Comparison of ENCODE assay signal across 8 cellular contexts in genomic region chr16:84836234-84836647, GRCh38. TPM values are rescaled to one million over a fixed set of nuclear protein-coding genes. Genes with fewer than 3 reads are reported as not detected.
DNase-seq lines count a peak whose midpoint lies in the region; ATAC-seq and TF ChIP-seq lines count a peak whose summit lies in the region.

No MANE protein-coding gene starts in this region.

- peak overlapping the region; percentile 50 to 54 for H3K27ac ChIP-seq in liver (ENCODE audit: low read depth in 1 of 2, low read length in 2 of 2)
- H3K27ac ChIP-seq in tibial artery, result peak overlapping the region; percentile 81 to 85

- WGBS in liver, result 45% methylated on average over 16 of the region's 16 CpGs

- H3K36me3 ChIP-seq in liver (ENCODE audit: control insufficient read depth in 4 of 4, insufficient read depth in 3 of 4, low read depth in 1 of 4, low read length in 3 of 4), result no peaks in the 10 kb centered on the region
- H3K36me3 ChIP-seq in tibial artery, result peaks cover 0 to 21% (median 8%) of the 10 kb centered on the region in 3 donors

- no peak for ATAC-seq in GM19328 (IDR thresholded peaks at IDR 0.05; ENCODE audit: unreplicated experiment)

- peak; percentile 61 for DNase-seq in HT1080 (ENCODE audit: low read depth)
- DNase-seq in dermis blood vessel endothelial cell, result peak; percentile 7
- DNase-seq in tibial artery, result peak; percentile 82 to 97
- no peak for DNase-seq in cortex of kidney (lab: John Stamatoyannopoulos, UW)
- DNase-seq in KBM-7, result no peak
- DNase-seq in NCI-H2171 treated with DMSO at 0.1 percent for 48 hours (lab: John Stamatoyannopoulos, UW), result no peak

- in situ Hi-C loops in KBM-7 (cut with MboI; ENCODE audit: low pct_unique_long_range_greater_than_20kb, low sequenced_read_pairs), result no loop called here

- intact Hi-C loops in tibial artery (cut with DNase I; ENCODE audit: low total_unique reads), result no loop called here

- TF ChIP-seq RAD21 in liver (IDR thresholded peaks at IDR 0.05), result no peak

- H3K4me1 ChIP-seq in liver (ENCODE audit: control insufficient read depth in 4 of 4, insufficient read depth in 4 of 4, low read length in 3 of 4) (peaks cover 0 to 11% (median 5%) of the 10 kb centered on the region in 4 donors), tibial artery (peaks cover 0 to 79% (median 43%) of the 10 kb centered on the region in 4 donors)

- TF ChIP-seq CTCF in liver (IDR thresholded peaks at IDR 0.05; ENCODE audit: low read depth, low read length, missing input control), result no peak
- TF ChIP-seq CTCF in tibial artery (IDR thresholded peaks at IDR 0.05), result no peak

- H3K4me3 ChIP-seq in liver (ENCODE audit: low read depth in 1 of 3, low read length in 3 of 3), result no peak overlapping the region
- no peak overlapping the region for H3K4me3 ChIP-seq in tibial artery

- no peaks in the 10 kb centered on the region for H3K9me3 ChIP-seq in liver (ENCODE audit: control insufficient read depth in 4 of 4, low read length in 3 of 4)
- H3K9me3 ChIP-seq in tibial artery, result no peaks in the 10 kb centered on the region

- peaks cover 0 to 9% (median 2%) of the 10 kb centered on the region in 4 donors for H3K27me3 ChIP-seq in liver (ENCODE audit: control insufficient read depth in 4 of 4, insufficient read depth in 4 of 4, low read length in 3 of 4)
- no peaks in the 10 kb centered on the region for H3K27me3 ChIP-seq in tibial artery

- H3K9ac ChIP-seq in liver (ENCODE audit: low read depth in 1 of 2, low read length in 2 of 2), result no peak overlapping the region

TF ChIP-seq in liver, 16 proteins besides CTCF, POLR2A, EP300 and RAD21:
- TF ChIP-seq MAX (IDR thresholded peaks at IDR 0.05) (no peak), RXRA (IDR thresholded peaks at IDR 0.05) (peak in 1 of 2 donors; percentile 18), NR2F2 (IDR thresholded peaks at IDR 0.05) (peak; percentile 86), REST (IDR thresholded peaks at IDR 0.05) (peak; percentile 94), GABPA (IDR thresholded peaks at IDR 0.05 in 1 of 2, conservative IDR thresholded peaks at IDR 0.05 in 1 of 2) (no peak), FOXA1 (IDR thresholded peaks at IDR 0.05) (no peak), SP1 (IDR thresholded peaks at IDR 0.05) (peak; percentile 32), FOXA2 (IDR thresholded peaks at IDR 0.05) (no peak), ZBTB33 (IDR thresholded peaks at IDR 0.05) (no peak)

RNA-seq across cellular contexts. Expression of gene CRISPLD2, which starts 16.5 kb away (rescaled TPM):
- total RNA-seq in HT1080 (2014; rRNA removed; shearing (Covaris generic)), result 0.40 TPM in 1 of 2 replicates, not detected in the other
- polyA plus RNA-seq in HT1080 (2015; cell fraction: cytosol; rRNA removed), result 0.26 and 0.50 TPM in 2 replicates
- polyA plus RNA-seq in HT1080 (2015; cell fraction: nucleus; rRNA removed), result 0.52 and 1.4 TPM in 2 replicates
- total RNA-seq in dermis blood vessel endothelial cell (0.42 and 1.0 TPM in 2 replicates), liver (10 to 100 TPM in 1 of 2 donors, 1 to 10 TPM in 1; 3.4 to 14.8 TPM)
- polyA plus RNA-seq in liver, result 1 to 10 TPM; 2.6 to 4.9 TPM

Comparison
In these comparisons a context has a peak if more than half of its experiments do, and no peak if none do; other contexts are left out.
1. DNase-seq: peak in HT1080 (single experiment), dermis blood vessel endothelial cell (single experiment) and tibial artery (2 of 2); none in cortex of kidney (single experiment), KBM-7 (single experiment) and NCI-H2171 treated with DMSO at 0.1 percent for 48 hours (single experiment).